18 cellular contexts compared by ENCODE assay signal in genomic region chr11:1472180-1473005, GRCh38. TPM values are rescaled to one million over a fixed set of nuclear protein-coding genes. Genes with fewer than 3 reads are reported as not detected.
DNase-seq lines count a peak whose midpoint lies in the region; ATAC-seq, FAIRE-seq and TF ChIP-seq lines count a peak whose summit lies in the region.
"Had no signal": no experiment of that assay in that cellular context is flagged by ENCODE, and none has a peak within 500 bp of the region (broad histone marks: within the 10 kb centered on the region; RNA-seq: fewer than 3 reads in every experiment).

No MANE protein-coding gene starts in this region.

- H3K27ac ChIP-seq in kidney (ENCODE audit: low read depth in 2 of 2, low read length in 2 of 2) (no peak overlapping the region), ovary (no peak overlapping the region), foreskin keratinocyte (no peak overlapping the region)
- H3K27ac ChIP-seq: KMS-11 had no signal

- H3K9ac ChIP-seq in kidney (ENCODE audit: low read length in 2 of 2) = no peak overlapping the region
- H3K9ac ChIP-seq: KMS-11 had no signal

- peak; percentile 1 for DNase-seq in BE2C
- peak; percentile 66 for DNase-seq in kidney
- DNase-seq in ovary = peak in 3 of 5 donors; percentile 15 to 22 (median 21)
- DNase-seq in foreskin keratinocyte = no peak
- DNase-seq in DMS114 treated with DMSO at 0.1 percent for 48 hours (lab: John Stamatoyannopoulos, UW; ENCODE audit: unreplicated experiment) = no peak
- DNase-seq in stimulated activated CD4-positive, alpha-beta T cell treated with anti-CD3 and anti-CD28 coated beads, Interleukin-4, amount 100 ng/mL, for 24 hours = no peak
- no peak for DNase-seq in OCI-M2 (lab: John Stamatoyannopoulos, UW; ENCODE audit: unreplicated experiment)
- DNase-seq: C1 segment of cervical spinal cord, DMS 273 treated with DMSO at 0.1 percent for 48 hours, GF-D8, NCI-H1092 treated with DMSO at 0.1 percent for 48 hours, NCI-H1694, NCI-H510A treated with DMSO at 0.1 percent for 48 hours had no signal

- ATAC-seq in esophagus mucosa (peak; percentile 14), foreskin keratinocyte (no peak)
- ATAC-seq: Panc1 had no signal

- no peaks in the 10 kb centered on the region for H3K4me1 ChIP-seq in BE2C
- H3K4me1 ChIP-seq in kidney (ENCODE audit: control insufficient read depth in 1 of 2, insufficient read depth in 1 of 2, low read depth in 1 of 2, low read length in 2 of 2) = no peaks in the 10 kb centered on the region
- peaks cover 2% of the 10 kb centered on the region for H3K4me1 ChIP-seq in ovary (ENCODE audit: insufficient read depth)
- H3K4me1 ChIP-seq in foreskin keratinocyte = no peaks in the 10 kb centered on the region

- no peak for TF ChIP-seq POLR2A in ovary (IDR thresholded peaks at IDR 0.05)

- TF ChIP-seq EP300 in ovary (IDR thresholded peaks at IDR 0.05) = no peak

- no peak for TF ChIP-seq CTCF in BE2C (IDR thresholded peaks at IDR 0.05; ENCODE audit: low read depth, low read length)
- TF ChIP-seq CTCF in kidney (IDR thresholded peaks at IDR 0.05; ENCODE audit: borderline replicate concordance, extremely low read depth, insufficient read depth) = no peak
- TF ChIP-seq CTCF in ovary (IDR thresholded peaks at IDR 0.05) = no peak
- TF ChIP-seq CTCF in foreskin keratinocyte (conservative IDR thresholded peaks at IDR 0.05) = no peak

- H3K9me3 ChIP-seq in BE2C (no peaks in the 10 kb centered on the region), kidney (ENCODE audit: control insufficient read depth in 1 of 2, low read length in 2 of 2) (no peaks in the 10 kb centered on the region), ovary (no peaks in the 10 kb centered on the region)

- H3K36me3 ChIP-seq in BE2C (no peaks in the 10 kb centered on the region), kidney (ENCODE audit: control insufficient read depth in 1 of 2, insufficient read depth in 2 of 2, low read length in 2 of 2) (peaks cover 12 to 27% of the 10 kb centered on the region in 2 donors), ovary (no peaks in the 10 kb centered on the region)

- no peak for FAIRE-seq in kidney (lab: Jason Lieb, UNC)
- FAIRE-seq: A204.1, H54 had no signal

- WGBS in ovary, 3 donors = 85 to 92% (median 87%) methylated on average over 19 to 21 of the region's 21 CpGs

- H3K4me3 ChIP-seq in BE2C (ENCODE audit: low read depth, low read length) (no peak overlapping the region), kidney (ENCODE audit: low read length in 2 of 2) (no peak overlapping the region), ovary (no peak overlapping the region)

- H3K27me3 ChIP-seq in BE2C = no peaks in the 10 kb centered on the region
- no peaks in the 10 kb centered on the region for H3K27me3 ChIP-seq in ovary
- H3K27me3 ChIP-seq in foreskin keratinocyte = no peaks in the 10 kb centered on the region

- intact Hi-C loops in kidney (cut with DNase I) = no loop called here
- intact Hi-C loops in ovary (cut with DNase I) = no loop called here

RNA-seq across cellular contexts. Expression of gene MOB2, which starts 14.2 kb away (rescaled TPM):
- polyA plus RNA-seq in BE2C (2012; ENCODE audit: insufficient read depth, insufficient read length, low read depth) = 46.1 TPM
- total RNA-seq in esophagus mucosa = 32.1 TPM
- 51.7 TPM for total RNA-seq in kidney
- polyA plus RNA-seq in kidney (ENCODE audit: insufficient read depth, low read depth, low replicate concordance) = 50.7 TPM
- 10 to 100 TPM; 28.5 to 47.2 (median 31.3) TPM for total RNA-seq in ovary
- polyA plus RNA-seq in ovary = 10 to 100 TPM; 32.0 to 50.1 TPM
- total RNA-seq in foreskin keratinocyte = 35.6 and 38.5 TPM in 2 replicates
- polyA plus RNA-seq in foreskin keratinocyte = 30.6 and 36.5 TPM in 2 replicates

Comparison
In these comparisons a context has a peak if more than half of its experiments do, and no peak if none do; other contexts are left out.
1. DNase-seq: peak in BE2C (single experiment), kidney (single experiment) and ovary (3 of 5); none in foreskin keratinocyte (0 of 2), DMS114 treated with DMSO at 0.1 percent for 48 hours (single experiment), stimulated activated CD4-positive, alpha-beta T cell treated with anti-CD3 and anti-CD28 coated beads, Interleukin-4, amount 100 ng/mL, for 24 hours (single experiment) and OCI-M2 (single experiment).